In genomic region chr12:6423267-6424007, GRCh38 we compare ENCODE assay signal across 1 cellular context.
TF ChIP-seq lines count a peak whose summit lies in the region.

No MANE protein-coding gene starts in this region.

TF ChIP-seq in HepG2, 621 proteins besides CTCF, POLR2A, EP300 and RAD21 (continued from another document and continues in another):
- TF ChIP-seq NFAT5 (CRISPR knock-in tag; IDR thresholded peaks at IDR 0.05) (no peak; the same call in 1 of the 2 replicates), E2F5 (CRISPR knock-in tag; conservative IDR thresholded peaks at IDR 0.05) (no peak), LCORL (IDR thresholded peaks at IDR 0.05) (no peak), LCORL (CRISPR knock-in tag; IDR thresholded peaks at IDR 0.05) (peak; percentile 69), ZNF350 (CRISPR knock-in tag; IDR thresholded peaks at IDR 0.05; ENCODE audit: borderline replicate concordance, low read depth) (no peak), THYN1 (CRISPR knock-in tag; IDR thresholded peaks at IDR 0.05; ENCODE audit: borderline replicate concordance, low read depth) (no peak), YEATS4 (CRISPR knock-in tag; IDR thresholded peaks at IDR 0.05; ENCODE audit: borderline replicate concordance) (peak; percentile 33; the same call in 1 of the 2 replicates), SRSF1 (optimal IDR thresholded peaks at IDR 0.05; ENCODE audit: low read depth, low read length) (no peak), ZNF234 (CRISPR knock-in tag; conservative IDR thresholded peaks at IDR 0.05) (no peak), CBFB (CRISPR knock-in tag; IDR thresholded peaks at IDR 0.05) (peak; percentile 54; the same call in 1 of the 2 replicates), ZC3H4 (CRISPR knock-in tag; IDR thresholded peaks at IDR 0.05; ENCODE audit: borderline replicate concordance) (no peak), NR2F6 (IDR thresholded peaks at IDR 0.05) (no peak), NR2F6 (CRISPR knock-in tag; IDR thresholded peaks at IDR 0.05) (0 out of 2 replicates have a peak, but pooled peaks have one; percentile 10), ZNF644 (CRISPR knock-in tag; IDR thresholded peaks at IDR 0.05; ENCODE audit: low read depth) (no peak), ZBTB42 (CRISPR knock-in tag; IDR thresholded peaks at IDR 0.05) (no peak), TRIM22 (IDR thresholded peaks at IDR 0.05) (no peak), FOXC1 (CRISPR knock-in tag; IDR thresholded peaks at IDR 0.05; ENCODE audit: borderline replicate concordance) (no peak), GABPB1 (CRISPR knock-in tag; IDR thresholded peaks at IDR 0.05) (peak; percentile 49; the same call in 1 of the 2 replicates), MEIS1 (CRISPR knock-in tag; IDR thresholded peaks at IDR 0.05; ENCODE audit: borderline replicate concordance) (no peak), ZNF30 (CRISPR knock-in tag; IDR thresholded peaks at IDR 0.05) (no peak), ZNF572 (CRISPR knock-in tag; IDR thresholded peaks at IDR 0.05) (no peak), SKIL (CRISPR knock-in tag; IDR thresholded peaks at IDR 0.05; ENCODE audit: borderline replicate concordance) (no peak), ZNF256 (CRISPR knock-in tag; conservative IDR thresholded peaks at IDR 0.05) (no peak), ZNF546 (CRISPR knock-in tag; conservative IDR thresholded peaks at IDR 0.05) (no peak), ZFP36 (IDR thresholded peaks at IDR 0.05; ENCODE audit: borderline replicate concordance, low read depth, low read length, partially characterized antibody) (no peak), HNRNPK (IDR thresholded peaks at IDR 0.05; ENCODE audit: low read depth, low read length, poor library complexity, severe bottlenecking) (no peak), DNMT3B (CRISPR knock-in tag; conservative IDR thresholded peaks at IDR 0.05) (no peak), ZNF878 (CRISPR knock-in tag; IDR thresholded peaks at IDR 0.05) (no peak), CBX1 (IDR thresholded peaks at IDR 0.05; ENCODE audit: low read depth) (no peak), LBX2 (CRISPR knock-in tag; IDR thresholded peaks at IDR 0.05; ENCODE audit: borderline replicate concordance) (no peak), ZNF354B (CRISPR knock-in tag; IDR thresholded peaks at IDR 0.05) (no peak), DRAP1 (CRISPR knock-in tag; IDR thresholded peaks at IDR 0.05) (0 out of 2 replicates have a peak, but pooled peaks have one; percentile 11), TBX2 (CRISPR knock-in tag; IDR thresholded peaks at IDR 0.05; ENCODE audit: borderline replicate concordance) (peak; percentile 49; the same call in 1 of the 2 replicates), ARHGAP35 (CRISPR knock-in tag; IDR thresholded peaks at IDR 0.05; ENCODE audit: borderline replicate concordance) (no peak), CEBPG (CRISPR knock-in tag; IDR thresholded peaks at IDR 0.05) (no peak), SMARCE1 (IDR thresholded peaks at IDR 0.05; ENCODE audit: borderline replicate concordance) (no peak), KAT7 (CRISPR knock-in tag; IDR thresholded peaks at IDR 0.05; ENCODE audit: borderline replicate concordance) (no peak), FOXK2 (IDR thresholded peaks at IDR 0.05) (no peak), PRDM10 (CRISPR knock-in tag; IDR thresholded peaks at IDR 0.05; ENCODE audit: low read depth) (no peak), ZNF468 (CRISPR knock-in tag; IDR thresholded peaks at IDR 0.05) (no peak), ZNF678 (CRISPR knock-in tag; IDR thresholded peaks at IDR 0.05) (no peak), TBP (CRISPR knock-in tag; IDR thresholded peaks at IDR 0.05) (no peak), ZBTB26 (CRISPR knock-in tag; IDR thresholded peaks at IDR 0.05; ENCODE audit: borderline replicate concordance) (no peak), ATF5 (CRISPR knock-in tag; IDR thresholded peaks at IDR 0.05; ENCODE audit: low read depth) (no peak), ZFP37 (CRISPR knock-in tag; IDR thresholded peaks at IDR 0.05; ENCODE audit: borderline replicate concordance) (no peak), IRX3 (CRISPR knock-in tag; IDR thresholded peaks at IDR 0.05; ENCODE audit: borderline replicate concordance, low read depth) (no peak), ZNF496 (CRISPR knock-in tag; IDR thresholded peaks at IDR 0.05; ENCODE audit: insufficient replicate concordance) (no peak), ZNF512B (CRISPR knock-in tag; IDR thresholded peaks at IDR 0.05; ENCODE audit: borderline replicate concordance) (peak; percentile 80; the same call in 1 of the 2 replicates)
